Comparison of ENCODE assay signal across 26 cellular contexts in genomic region chr6:88749849-88750248, GRCh38.
"Had no signal": no experiment of that assay in that cellular context is flagged by ENCODE, and none has a peak within 500 bp of the region (broad histone marks: within the 10 kb centered on the region; RNA-seq: fewer than 3 reads in every experiment).

No MANE protein-coding gene starts in this region.

- H3K4me1 ChIP-seq: body of pancreas, esophagus squamous epithelium, heart left ventricle, prostate gland, right atrium auricular region, thyroid gland, upper lobe of right lung had no signal

- DNase-seq: activated B cell treated with CpG ODN at 0.5 μM for 24 hours; activated CD4-positive, alpha-beta T cell treated with anti-CD3 and anti-CD28 coated beads for 36 hours; activated CD4-positive, alpha-beta T cell treated with anti-CD3 and anti-CD28 coated beads, Interleukin-2, amount 50 U/mL, for 48 hours; activated gamma-delta T cell; activated naive CD4-positive, alpha-beta T cell treated with anti-CD3 and anti-CD28 coated beads, Interleukin-2, amount 50 U/mL, for 16 hours; activated naive CD8-positive, alpha-beta T cell treated with anti-CD3 and anti-CD28 coated beads, Interleukin-2, amount 50 U/mL, for 24 hours; activated T-cell treated with anti-CD3 and anti-CD28 coated beads, Interleukin-2, amount 50 U/mL, for 72 hours; body of pancreas; caudate nucleus; effector memory CD8-positive, alpha-beta T cell; esophagus squamous epithelium; heart left ventricle; islet precursor cell; left colon; ovary; stimulated activated CD4-positive, alpha-beta T cell treated with anti-CD3 and anti-CD28 coated beads, Interleukin-4, amount 100 ng/mL, for 4 hours; substantia nigra; T-helper 1 cell; thyroid gland; upper lobe of right lung had no signal

- H3K27me3 ChIP-seq: body of pancreas, esophagus squamous epithelium, heart left ventricle, neutrophil, right atrium auricular region, thyroid gland, upper lobe of right lung had no signal

- H3K27me3 Mint-ChIP-seq: activated B cell treated with CpG ODN at 0.5 μM for 24 hours; activated CD4-positive, alpha-beta T cell treated with anti-CD3 and anti-CD28 coated beads for 36 hours; activated naive CD8-positive, alpha-beta T cell treated with anti-CD3 and anti-CD28 coated beads, Interleukin-2, amount 50 U/mL, for 24 hours; effector memory CD8-positive, alpha-beta T cell; memory B cell; natural killer cell treated with Interleukin-12 subunit alpha and Interleukin-12 subunit beta and Interleukin-15 and Interleukin-18, amount 100 ng/mL, for 72 hours; stimulated activated naive CD8-positive, alpha-beta T cell treated with anti-CD3 and anti-CD28 coated beads, Interleukin-15, Interleukin-2, amounts not matched to agents 100 ng/mL and 50 ng/mL, for 24 hours had no signal

- H3K36me3 Mint-ChIP-seq: natural killer cell treated with Interleukin-12 subunit alpha and Interleukin-12 subunit beta and Interleukin-15 and Interleukin-18, amount 100 ng/mL, for 72 hours had no signal

- H3K4me3 Mint-ChIP-seq: activated B cell treated with CpG ODN at 0.5 μM for 24 hours; activated CD4-positive, alpha-beta T cell treated with anti-CD3 and anti-CD28 coated beads for 36 hours; activated naive CD8-positive, alpha-beta T cell treated with anti-CD3 and anti-CD28 coated beads, Interleukin-2, amount 50 U/mL, for 24 hours; activated T-cell treated with anti-CD3 and anti-CD28 coated beads, Interleukin-2, amount 50 U/mL, for 72 hours; effector memory CD8-positive, alpha-beta T cell; memory B cell; natural killer cell treated with Interleukin-12 subunit alpha and Interleukin-12 subunit beta and Interleukin-15 and Interleukin-18, amount 100 ng/mL, for 72 hours; stimulated activated naive CD8-positive, alpha-beta T cell treated with anti-CD3 and anti-CD28 coated beads, Interleukin-15, Interleukin-2, amounts not matched to agents 100 ng/mL and 50 ng/mL, for 24 hours had no signal

- H3K9me3 ChIP-seq: body of pancreas, esophagus squamous epithelium, heart left ventricle, neutrophil, ovary, prostate gland, right atrium auricular region, thyroid gland, upper lobe of right lung had no signal

- H3K27ac Mint-ChIP-seq: activated B cell treated with CpG ODN at 0.5 μM for 24 hours; activated CD4-positive, alpha-beta T cell treated with anti-CD3 and anti-CD28 coated beads for 36 hours; activated naive CD8-positive, alpha-beta T cell treated with anti-CD3 and anti-CD28 coated beads, Interleukin-2, amount 50 U/mL, for 24 hours; effector memory CD8-positive, alpha-beta T cell; memory B cell; natural killer cell treated with Interleukin-12 subunit alpha and Interleukin-12 subunit beta and Interleukin-15 and Interleukin-18, amount 100 ng/mL, for 72 hours had no signal

- H3K4me3 ChIP-seq: body of pancreas, esophagus squamous epithelium, heart left ventricle, ovary, prostate gland, right atrium auricular region, thyroid gland, upper lobe of right lung had no signal

- H3K27ac ChIP-seq: body of pancreas, esophagus squamous epithelium, heart left ventricle, neutrophil, ovary, prostate gland, right atrium auricular region, thyroid gland, upper lobe of right lung had no signal

- ATAC-seq: activated CD4-positive, alpha-beta T cell treated with anti-CD3 and anti-CD28 coated beads for 36 hours; activated naive CD8-positive, alpha-beta T cell treated with anti-CD3 and anti-CD28 coated beads, Interleukin-2, amount 50 U/mL, for 24 hours; activated T-cell treated with anti-CD3 and anti-CD28 coated beads, Interleukin-2, amount 50 U/mL, for 72 hours; body of pancreas; effector memory CD8-positive, alpha-beta T cell; heart left ventricle; left colon; natural killer cell treated with Interleukin-12 subunit alpha and Interleukin-12 subunit beta and Interleukin-15 and Interleukin-18, amount 100 ng/mL, for 72 hours; upper lobe of right lung had no signal

- H3K9me3 Mint-ChIP-seq: activated T-cell treated with anti-CD3 and anti-CD28 coated beads, Interleukin-2, amount 50 U/mL, for 72 hours; effector memory CD8-positive, alpha-beta T cell; natural killer cell treated with Interleukin-12 subunit alpha and Interleukin-12 subunit beta and Interleukin-15 and Interleukin-18, amount 100 ng/mL, for 72 hours; stimulated activated naive CD8-positive, alpha-beta T cell treated with anti-CD3 and anti-CD28 coated beads, Interleukin-15, Interleukin-2, amounts not matched to agents 100 ng/mL and 50 ng/mL, for 24 hours had no signal

- H3K36me3 ChIP-seq: heart left ventricle, neutrophil, ovary, prostate gland, right atrium auricular region, thyroid gland, upper lobe of right lung had no signal

- H3K4me1 Mint-ChIP-seq: activated B cell treated with CpG ODN at 0.5 μM for 24 hours; activated naive CD8-positive, alpha-beta T cell treated with anti-CD3 and anti-CD28 coated beads, Interleukin-2, amount 50 U/mL, for 24 hours had no signal
